20 cellular contexts compared by ENCODE assay signal in the genomic region with DNA sequence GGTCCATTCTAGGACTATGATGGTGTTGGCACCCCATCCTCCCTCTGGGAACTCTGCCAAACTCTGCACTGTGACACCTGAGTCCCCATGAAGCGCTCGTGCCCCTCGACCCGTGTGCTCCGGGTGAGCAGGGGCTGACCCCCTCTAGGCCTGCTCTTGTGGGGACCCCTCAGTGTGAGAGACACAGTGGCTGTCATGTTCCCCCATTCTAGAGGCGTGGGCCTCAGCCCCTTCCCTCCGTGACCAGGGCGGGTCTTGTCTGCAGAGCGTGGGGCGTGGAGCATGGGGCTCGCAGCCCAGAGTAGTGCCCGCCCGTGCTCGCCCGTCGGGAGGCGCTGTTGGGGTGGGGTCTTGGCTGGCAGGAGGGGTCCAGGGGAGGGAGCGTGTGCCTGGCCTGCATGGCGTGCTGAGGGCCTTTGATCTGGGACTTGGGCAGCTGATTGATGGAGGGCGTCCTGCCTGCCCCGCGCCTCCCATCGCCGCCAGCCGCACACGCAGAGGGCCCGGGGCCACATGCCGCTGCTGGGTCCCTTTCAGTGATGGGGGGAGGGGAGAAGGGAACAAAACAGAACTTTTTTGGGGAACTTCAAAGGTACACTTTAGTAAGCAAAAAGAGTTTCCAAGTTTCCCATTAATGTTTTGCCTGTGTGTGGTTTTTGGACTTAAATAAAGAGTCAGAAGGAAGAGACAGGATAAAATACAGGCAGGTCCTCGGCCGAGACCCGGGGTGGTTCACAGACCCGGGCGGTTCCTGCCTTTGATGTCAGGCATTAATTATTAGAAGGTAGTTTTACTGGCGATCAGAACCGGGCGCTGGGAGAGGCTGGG. TPM values are rescaled to one million over a fixed set of nuclear protein-coding genes. Genes with fewer than 3 reads are reported as not detected.
DNase-seq lines count a peak whose midpoint lies in the region; ATAC-seq lines count a peak whose summit lies in the region.
"Had no signal": no experiment of that assay in that cellular context is flagged by ENCODE, and none has a peak within 500 bp of the region (broad histone marks: within the 10 kb centered on the region; RNA-seq: fewer than 3 reads in every experiment).

No MANE protein-coding gene starts in this region.

- H3K36me3 ChIP-seq in BLaER1 (0 out of 2 replicates have a peak, but pooled peaks cover 6% of the 10 kb centered on the region), neuronal stem cell (replicated peaks in 1 of 2; ENCODE audit: control insufficient read depth in 2 of 2, insufficient read depth in 2 of 2, low read length in 2 of 2) (peaks cover 0 to 5% of the 10 kb centered on the region in 2 donors), mesendoderm (ENCODE audit: control insufficient read depth, insufficient read depth, low read length) (no peaks in the 10 kb centered on the region), H7 (replicated peaks; ENCODE audit: control insufficient read depth, insufficient read depth, low read length) (no peaks in the 10 kb centered on the region)
- peaks cover 0 to 19% (median 0%) of the 10 kb centered on the region in 3 experiments for H3K36me3 ChIP-seq in naive thymus-derived CD4-positive, alpha-beta T cell (ENCODE audit: control insufficient read depth in 2 of 3, insufficient read depth in 3 of 3, low read length in 3 of 3)
- H3K36me3 ChIP-seq: SJCRH30 had no signal

- H3K27me3 Mint-ChIP-seq in naive thymus-derived CD4-positive, alpha-beta T cell = no peaks in the 10 kb centered on the region
- H3K27me3 Mint-ChIP-seq: CD8-positive, alpha-beta memory T cell had no signal

- H4K8ac ChIP-seq in neuronal stem cell (ENCODE audit: low read depth, low read length) (no peak overlapping the region), mesendoderm (ENCODE audit: low read depth, low read length) (no peak overlapping the region)

- H2BK12ac ChIP-seq in neuronal stem cell (ENCODE audit: low read length) = peak overlapping the region; percentile 10

- H3K79me2 ChIP-seq in mesendoderm (ENCODE audit: control insufficient read depth, insufficient read depth, low read length) = no peaks in the 10 kb centered on the region

- H3K4me3 Mint-ChIP-seq in naive thymus-derived CD4-positive, alpha-beta T cell = no peak overlapping the region
- H3K4me3 Mint-ChIP-seq: CD8-positive, alpha-beta memory T cell had no signal

- H3K4ac ChIP-seq in neuronal stem cell (ENCODE audit: low read length) (no peak overlapping the region), mesendoderm (ENCODE audit: low read depth, low read length) (no peak overlapping the region)

- H2BK120ac ChIP-seq in neuronal stem cell (ENCODE audit: low read depth, low read length) = no peak overlapping the region
- H2BK120ac ChIP-seq in mesendoderm (ENCODE audit: low read depth, low read length) = no peak overlapping the region

- H3K4me1 ChIP-seq in BLaER1 (peaks cover 72% of the 10 kb centered on the region), neuronal stem cell (ENCODE audit: control insufficient read depth in 2 of 2, insufficient read depth in 1 of 2, low read depth in 1 of 2, low read length in 2 of 2) (peaks cover 5 to 13% of the 10 kb centered on the region in 2 donors), mesendoderm (ENCODE audit: control insufficient read depth, low read depth, low read length) (no peaks in the 10 kb centered on the region)
- no peaks in the 10 kb centered on the region for H3K4me1 ChIP-seq in naive thymus-derived CD4-positive, alpha-beta T cell (ENCODE audit: control insufficient read depth in 2 of 2, insufficient read depth in 2 of 2, low read length in 2 of 2)

- H3K27ac ChIP-seq in BLaER1 (peak overlapping the region; percentile 32; the same call in 1 of the 2 replicates), neuronal stem cell (replicated peaks; ENCODE audit: low read length) (no peak overlapping the region), mesendoderm (ENCODE audit: low read depth, low read length) (no peak overlapping the region)
- no peak overlapping the region for H3K27ac ChIP-seq in naive thymus-derived CD4-positive, alpha-beta T cell (ENCODE audit: low read depth, low read length)

- CTCF ChIA-PET in naive thymus-derived CD4-positive, alpha-beta T cell (lab: Charles Lee) = no interaction called here

- peak overlapping the region; percentile 53; the same call in 1 of the 2 replicates for H3K4me3 ChIP-seq in BLaER1
- H3K4me3 ChIP-seq in neuronal stem cell (ENCODE audit: low read length in 2 of 2) = no peak overlapping the region
- no peak overlapping the region for H3K4me3 ChIP-seq in naive thymus-derived CD4-positive, alpha-beta T cell (ENCODE audit: low read length)
- H3K4me3 ChIP-seq in mesendoderm (ENCODE audit: low read length) = no peak overlapping the region
- no peak overlapping the region for H3K4me3 ChIP-seq in H7 (ENCODE audit: insufficient read depth, low read depth, low read length)
- H3K4me3 ChIP-seq: SJCRH30 had no signal

- peaks cover 0 to 3% (median 0%) of the 10 kb centered on the region in 7 donors for H3K4me1 Mint-ChIP-seq in naive thymus-derived CD4-positive, alpha-beta T cell
- H3K4me1 Mint-ChIP-seq: CD8-positive, alpha-beta memory T cell had no signal

- no peak overlapping the region for H4K91ac ChIP-seq in neuronal stem cell (ENCODE audit: low read depth, low read length, poor library complexity)

- H3K14ac ChIP-seq in neuronal stem cell (ENCODE audit: low read length) = peak overlapping the region; percentile 56

- H3K27me3 ChIP-seq in BLaER1 (peaks cover 13% of the 10 kb centered on the region; the same call in 1 of the 2 replicates), neuronal stem cell (ENCODE audit: control insufficient read depth in 3 of 3, insufficient read depth in 3 of 3, low read depth in 1 of 3, low read length in 3 of 3) (no peaks in the 10 kb centered on the region), mesendoderm (ENCODE audit: insufficient read depth, low read length, poor library complexity) (no peaks in the 10 kb centered on the region), H7 (ENCODE audit: control insufficient read depth, insufficient read depth, low read length) (no peaks in the 10 kb centered on the region)
- H3K27me3 ChIP-seq in naive thymus-derived CD4-positive, alpha-beta T cell (ENCODE audit: control insufficient read depth in 2 of 2, insufficient read depth in 2 of 2, low read length in 2 of 2) = no peaks in the 10 kb centered on the region
- H3K27me3 ChIP-seq: SJCRH30 had no signal

- H2AFZ ChIP-seq in neuronal stem cell (ENCODE audit: low read length) = no peak overlapping the region

- peaks cover 16% of the 10 kb centered on the region for H3K79me1 ChIP-seq in neuronal stem cell (ENCODE audit: low read depth, low read length)
- H3K79me1 ChIP-seq in mesendoderm (ENCODE audit: low read length) = no peaks in the 10 kb centered on the region

- DNase-seq in HT-29 (ENCODE audit: low spot score) (peak; percentile 21), left colon (no peak), neuronal stem cell (ENCODE audit: low spot score) (no peak), mesendoderm (no peak), H7 (no peak)
- DNase-seq in naive thymus-derived CD4-positive, alpha-beta T cell = no peak
- DNase-seq: CD8-positive, alpha-beta memory T cell; GF-D8; IMR-90; Kasumi-1; MM.1S; NCI-H1092 treated with DMSO at 0.1 percent for 48 hours; NCI-H1694 treated with DMSO at 0.1 percent for 48 hours; NCI-H526 treated with DMSO at 0.1 percent for 48 hours; NK-92 treated with Interleukin-12 subunit alpha and Interleukin-12 subunit beta, amount 100 ng/mL, for 24 hours; OCI-M1 had no signal

- H3K9me3 ChIP-seq in BLaER1 (no peaks in the 10 kb centered on the region), neuronal stem cell (replicated peaks in 1 of 2; ENCODE audit: control insufficient read depth in 2 of 2, insufficient read depth in 1 of 2, low read depth in 1 of 2, low read length in 2 of 2) (no peaks in the 10 kb centered on the region)
- H3K9me3 ChIP-seq in naive thymus-derived CD4-positive, alpha-beta T cell (ENCODE audit: control insufficient read depth in 2 of 3, low read length in 3 of 3) = no peaks in the 10 kb centered on the region
- H3K9me3 ChIP-seq: SJCRH30 had no signal

- H2AK5ac ChIP-seq in neuronal stem cell (ENCODE audit: low read depth, low read length) (no peak overlapping the region), mesendoderm (ENCODE audit: low read length) (no peak overlapping the region)

- H3K4me2 ChIP-seq in BLaER1 (peak overlapping the region; percentile 95), neuronal stem cell (ENCODE audit: insufficient read depth, low read length, poor library complexity, severe bottlenecking) (no peak overlapping the region), mesendoderm (ENCODE audit: low read length) (no peak overlapping the region)

- intact Hi-C loops in left colon (cut with DNase I, micrococcal nuclease) = no loop called here
- intact Hi-C loops in naive thymus-derived CD4-positive, alpha-beta T cell (cut with micrococcal nuclease) = no loop called here

- peaks cover 0 to 7% (median 0%) of the 10 kb centered on the region in 5 donors for H3K36me3 Mint-ChIP-seq in naive thymus-derived CD4-positive, alpha-beta T cell

- H3K9ac ChIP-seq in BLaER1 = 0 out of 2 replicates have a peak overlapping the region, but pooled peaks have one; percentile 1
- no peak overlapping the region for H3K9ac ChIP-seq in neuronal stem cell (ENCODE audit: low read depth, low read length, poor library complexity)
- H3K9ac ChIP-seq in mesendoderm (ENCODE audit: low read length) = no peak overlapping the region

- no peak overlapping the region for H3K23ac ChIP-seq in neuronal stem cell (ENCODE audit: low read depth, low read length, poor library complexity)
- H3K23ac ChIP-seq in mesendoderm (ENCODE audit: low read length) = no peak overlapping the region

- peaks cover 75% of the 10 kb centered on the region for H4K20me1 ChIP-seq in BLaER1

- no CpG with 5 or more reads among the region's 36 CpGs for WGBS in neuronal stem cell (ENCODE audit: extremely low coverage in 2 of 2, insufficient read length in 2 of 2, insufficient replicate concordance in 1 of 2), 2 donors
- no CpG with 5 or more reads among the region's 36 CpGs for WGBS in mesendoderm (ENCODE audit: extremely low coverage, insufficient coverage, low lambda C conversion rate)

- H3K18ac ChIP-seq in neuronal stem cell (ENCODE audit: low read length) (no peak overlapping the region), mesendoderm (ENCODE audit: low read length) (no peak overlapping the region)

- H3K27ac Mint-ChIP-seq in naive thymus-derived CD4-positive, alpha-beta T cell = no peak overlapping the region

- no peak overlapping the region for H4K5ac ChIP-seq in mesendoderm (ENCODE audit: low read length)

- H2BK5ac ChIP-seq in neuronal stem cell (ENCODE audit: low read length) = no peak overlapping the region
- H2BK5ac ChIP-seq in mesendoderm (ENCODE audit: low read length) = no peak overlapping the region

- ATAC-seq in left colon (peak; percentile 16), HG03460 (IDR thresholded peaks at IDR 0.05; ENCODE audit: unreplicated experiment) (no peak)
- ATAC-seq in naive thymus-derived CD4-positive, alpha-beta T cell = no peak

- H2BK15ac ChIP-seq in neuronal stem cell (ENCODE audit: low read length) = no peak overlapping the region
- H2BK15ac ChIP-seq in mesendoderm (replicated peaks; ENCODE audit: low read depth) = no peak overlapping the region

- H3K56ac ChIP-seq in mesendoderm (ENCODE audit: low read length) = no peak overlapping the region

- H3K9me3 Mint-ChIP-seq in naive thymus-derived CD4-positive, alpha-beta T cell = no peaks in the 10 kb centered on the region
- H3K9me3 Mint-ChIP-seq: CD8-positive, alpha-beta memory T cell had no signal

- POLR2A ChIA-PET in naive thymus-derived CD4-positive, alpha-beta T cell (lab: Charles Lee) = no interaction called here

RNA-seq across cellular contexts. Expression of gene CENPX, which starts 22.5 kb away (rescaled TPM):
- 297 and 339 TPM in 2 replicates for total RNA-seq in HT-29 (2014; rRNA removed; shearing (Covaris generic))
- total RNA-seq in left colon = 100 to 1,000 TPM in 1 of 2 donors, 10 to 100 TPM in 1; 83.3 to 127 TPM
- 45.1 TPM for polyA plus RNA-seq in neuronal stem cell (2013, experiment 1 of 2)
- 45.1 TPM for polyA plus RNA-seq in neuronal stem cell (2013, experiment 2 of 2)
- 10 to 100 TPM; 25.5 to 71.8 (median 31.8) TPM for total RNA-seq in naive thymus-derived CD4-positive, alpha-beta T cell
- 10 to 100 TPM; 62.3 to 72.7 TPM for polyA plus RNA-seq in naive thymus-derived CD4-positive, alpha-beta T cell
- polyA plus RNA-seq in mesendoderm (2013, experiment 1 of 2) = 59.9 TPM
- polyA plus RNA-seq in mesendoderm (2013, experiment 2 of 2) = 60.0 TPM
- 171 and 247 TPM in 2 replicates for total RNA-seq in H7 (2014; rRNA removed; shearing (Covaris generic))

RNA-seq across cellular contexts. Expression of gene ASPSCR1, which starts 22.8 kb away (rescaled TPM):
- total RNA-seq in HT-29 (2014; rRNA removed; shearing (Covaris generic)) = 66.6 and 85.0 TPM in 2 replicates
- total RNA-seq in left colon = 10 to 100 TPM; 29.8 to 35.9 TPM
- 21.8 TPM for polyA plus RNA-seq in neuronal stem cell (2013, experiment 1 of 2)
- 24.2 TPM for polyA plus RNA-seq in neuronal stem cell (2013, experiment 2 of 2)
- total RNA-seq in naive thymus-derived CD4-positive, alpha-beta T cell = 10 to 100 TPM; 36.4 to 46.7 (median 46.0) TPM
- polyA plus RNA-seq in naive thymus-derived CD4-positive, alpha-beta T cell = 10 to 100 TPM; 24.2 to 36.6 TPM
- 24.2 TPM for polyA plus RNA-seq in mesendoderm (2013, experiment 1 of 2)
- 25.3 TPM for polyA plus RNA-seq in mesendoderm (2013, experiment 2 of 2)
- 62.1 and 65.8 TPM in 2 replicates for total RNA-seq in H7 (2014; rRNA removed; shearing (Covaris generic))

RNA-seq across cellular contexts. Expression of gene LRRC45, which starts 22.9 kb away (rescaled TPM):
- 83.2 and 88.4 TPM in 2 replicates for total RNA-seq in HT-29 (2014; rRNA removed; shearing (Covaris generic))
- 10 to 100 TPM; 14.2 to 20.8 TPM for total RNA-seq in left colon
- 13.2 TPM for polyA plus RNA-seq in neuronal stem cell (2013, experiment 1 of 2)
- 12.5 TPM for polyA plus RNA-seq in neuronal stem cell (2013, experiment 2 of 2)
- total RNA-seq in naive thymus-derived CD4-positive, alpha-beta T cell = 10 to 100 TPM in 4 of 5 experiments, 1 to 10 TPM in 1; 9.2 to 39.1 (median 15.0) TPM
- polyA plus RNA-seq in naive thymus-derived CD4-positive, alpha-beta T cell = 1 to 10 TPM; 4.1 to 6.3 TPM
- polyA plus RNA-seq in mesendoderm (2013, experiment 1 of 2) = 8.5 TPM
- polyA plus RNA-seq in mesendoderm (2013, experiment 2 of 2) = 8.7 TPM
- total RNA-seq in H7 (2014; rRNA removed; shearing (Covaris generic)) = 45.2 and 46.5 TPM in 2 replicates

RNA-seq across cellular contexts. Expression of gene RAC3, which starts 31.3 kb away (rescaled TPM):
- 68.7 and 71.3 TPM in 2 replicates for total RNA-seq in HT-29 (2014; rRNA removed; shearing (Covaris generic))
- total RNA-seq in left colon = 1 to 10 TPM; 4.2 to 9.0 TPM
- polyA plus RNA-seq in neuronal stem cell (2013, experiment 1 of 2) = 61.3 TPM
- polyA plus RNA-seq in neuronal stem cell (2013, experiment 2 of 2) = 55.7 TPM
- 1 to 10 TPM; 1.3 to 8.5 (median 2.1) TPM for total RNA-seq in naive thymus-derived CD4-positive, alpha-beta T cell
- not detected for polyA plus RNA-seq in naive thymus-derived CD4-positive, alpha-beta T cell
- 97.1 TPM for polyA plus RNA-seq in mesendoderm (2013, experiment 1 of 2)
- 102 TPM for polyA plus RNA-seq in mesendoderm (2013, experiment 2 of 2)
- total RNA-seq in H7 (2014; rRNA removed; shearing (Covaris generic)) = 155 and 175 TPM in 2 replicates
- total RNA-seq: A172 had no signal
- polyA plus RNA-seq: CD8-positive, alpha-beta memory T cell had no signal

RNA-seq across cellular contexts. Expression of gene DCXR, which starts 37.3 kb away (rescaled TPM):
- 167 and 221 TPM in 2 replicates for total RNA-seq in HT-29 (2014; rRNA removed; shearing (Covaris generic))
- total RNA-seq in left colon = 100 to 1,000 TPM; 111 to 137 TPM
- 72.9 TPM for polyA plus RNA-seq in neuronal stem cell (2013, experiment 1 of 2)
- polyA plus RNA-seq in neuronal stem cell (2013, experiment 2 of 2) = 72.2 TPM
- 100 to 1,000 TPM in 1 of 5 experiments, 10 to 100 TPM in 4; 63.0 to 130 (median 83.6) TPM for total RNA-seq in naive thymus-derived CD4-positive, alpha-beta T cell
- 100 to 1,000 TPM; 164 to 228 TPM for polyA plus RNA-seq in naive thymus-derived CD4-positive, alpha-beta T cell
- 34.8 TPM for polyA plus RNA-seq in mesendoderm (2013, experiment 1 of 2)
- 34.4 TPM for polyA plus RNA-seq in mesendoderm (2013, experiment 2 of 2)
- total RNA-seq in H7 (2014; rRNA removed; shearing (Covaris generic)) = 72.7 and 110 TPM in 2 replicates
